Comparison of ENCODE assay signal across 14 cellular contexts in genomic region chr11:44866301-44866700, GRCh38.
"Had no signal": no experiment of that assay in that cellular context is flagged by ENCODE, and none has a peak within 500 bp of the region (broad histone marks: within the 10 kb centered on the region; RNA-seq: fewer than 3 reads in every experiment).

No MANE protein-coding gene starts in this region.

- H3K36me3 ChIP-seq: breast epithelium, ovary had no signal

- H3K27ac ChIP-seq: breast epithelium, hepatocyte, ovary had no signal

- H3K4me3 ChIP-seq: breast epithelium, hepatocyte, ovary had no signal

- DNase-seq: activated CD4-positive, CD25-positive, alpha-beta regulatory T cell treated with anti-CD3 and anti-CD28 coated beads, Interleukin-2, amount 50 U/mL, for 72 hours; activated naive CD4-positive, alpha-beta T cell; activated naive CD8-positive, alpha-beta T cell treated with anti-CD3 and anti-CD28 coated beads, Interleukin-2, amount 50 U/mL, for 24 hours; aorta; endodermal cell; mesendoderm; ovary; stimulated activated CD4-positive, alpha-beta T cell treated with anti-CD3 and anti-CD28 coated beads, Interleukin-12 subunit alpha, Interleukin-12 subunit beta, amount 100 ng/mL, for 4 hours; T-cell; T-helper 9 cell had no signal

- H3K4me2 ChIP-seq: hepatocyte had no signal

- ATAC-seq: activated naive CD8-positive, alpha-beta T cell treated with anti-CD3 and anti-CD28 coated beads, Interleukin-2, amount 50 U/mL, for 24 hours; stimulated activated effector memory CD8-positive, alpha-beta T cell treated with anti-CD3 and anti-CD28 coated beads, Interleukin-12 subunit alpha, Interleukin-12 subunit beta, amount 100 ng/mL, for 72 hours; T-cell had no signal

- H3K27me3 ChIP-seq: breast epithelium, hepatocyte, ovary had no signal

- FAIRE-seq: keratinocyte had no signal

- H2AFZ ChIP-seq: hepatocyte had no signal

- H3K9me3 ChIP-seq: breast epithelium, ovary had no signal
